ENCODE assay signal across 19 cellular contexts in the genomic region with DNA sequence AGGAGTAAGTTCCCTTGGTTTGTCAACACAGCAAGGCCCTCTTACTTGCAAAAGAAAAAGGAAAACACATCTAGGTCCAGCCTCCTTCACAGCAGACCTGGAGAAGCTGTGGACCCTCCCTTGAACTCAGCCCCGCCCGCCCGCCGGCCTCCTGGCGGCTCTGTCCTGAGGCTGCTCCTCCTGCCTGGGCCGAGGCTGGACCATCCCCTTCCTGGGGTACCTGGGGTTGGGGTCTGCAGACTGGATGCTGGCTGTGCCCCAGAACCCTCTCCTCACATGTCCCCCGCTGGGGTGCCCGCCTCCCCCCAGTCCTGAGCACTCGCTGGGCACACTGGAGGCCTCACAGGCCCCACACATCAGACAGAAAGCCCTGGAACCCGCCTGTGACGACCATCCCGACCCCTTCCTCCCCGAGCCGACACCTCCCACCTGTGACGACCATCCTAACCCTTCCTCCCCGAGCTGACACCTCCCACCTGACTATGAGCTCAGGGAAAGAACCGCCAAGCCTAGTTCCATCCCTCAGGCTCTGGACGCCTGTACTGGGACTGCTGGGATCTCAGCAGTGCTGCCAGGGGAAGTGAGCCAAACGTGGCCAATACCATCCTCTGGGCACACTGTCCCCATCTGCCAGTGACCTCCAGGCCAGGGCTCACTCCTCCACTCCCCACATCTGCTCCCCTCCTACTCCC. TPM values are rescaled to one million over a fixed set of nuclear protein-coding genes. Genes with fewer than 3 reads are reported as not detected.
DNase-seq lines count a peak whose midpoint lies in the region; ATAC-seq, FAIRE-seq and TF ChIP-seq lines count a peak whose summit lies in the region.
"Had no signal": no experiment of that assay in that cellular context is flagged by ENCODE, and none has a peak within 500 bp of the region (broad histone marks: within the 10 kb centered on the region; RNA-seq: fewer than 3 reads in every experiment).

No MANE protein-coding gene starts in this region.

- no peaks in the 10 kb centered on the region for H3K4me1 Mint-ChIP-seq in neural crest cell

- CTCF ChIA-PET in GM12878 (lab: Yijun Ruan, JAX): interaction anchor here (0.6 kb wide), 1 partner anchor 112 kb away, joined by 3 read pairs; no protein-coding TSS in a partner anchor

- DNase-seq in GM20000 (ENCODE audit: low spot score): peak; percentile 27
- no peak for DNase-seq in GM12878 (ENCODE audit: low read depth, low spot score)
- no peak for DNase-seq in neural crest cell (ENCODE audit: low read depth, low spot score)
- no peak for DNase-seq in right cardiac atrium
- no peak for DNase-seq in NCI-H2196 treated with DMSO at 0.1 percent for 48 hours (lab: John Stamatoyannopoulos, UW; ENCODE audit: unreplicated experiment)
- DNase-seq: ACHN; C1 segment of cervical spinal cord; CD4-positive, alpha-beta T cell; DMS153; DND-41; GDM1; IMR-90 had no signal

- H3K27ac ChIP-seq in BLaER1 treated with 17β-estradiol and CSF1 and Interleukin-3, amounts not matched to agents 10 nM and 100 nM: peak overlapping the region in 6 of 11 experiments; percentile 32 to 68 (median 54); a peak in 10 of 22 replicates
- H3K27ac ChIP-seq in GM12878 (ENCODE audit: control insufficient read depth, insufficient read depth): no peak overlapping the region
- H3K27ac ChIP-seq in right cardiac atrium (ENCODE audit: low read length): no peak overlapping the region
- H3K27ac ChIP-seq: GM23248 had no signal

- no peaks in the 10 kb centered on the region for H3K9me3 Mint-ChIP-seq in neural crest cell
- H3K9me3 Mint-ChIP-seq: CD4-positive, alpha-beta T cell had no signal

- TF ChIP-seq CTCF in GM20000 (IDR thresholded peaks at IDR 0.05; ENCODE audit: extremely low read depth, missing control alignments) (no peak), GM12878 (IDR thresholded peaks at IDR 0.05 in 2 of 3, conservative IDR thresholded peaks at IDR 0.05 in 1 of 3; ENCODE audit: control insufficient read depth in 2 of 3, extremely low read depth in 1 of 3, insufficient read depth in 1 of 3, low read depth in 3 of 3, low read length in 3 of 3) (no peak), neural crest cell (conservative IDR thresholded peaks at IDR 0.05) (no peak)

- TF ChIP-seq POLR2A in GM12878 (IDR thresholded peaks at IDR 0.05; ENCODE audit: low read depth, low read length): 0 out of 2 replicates have a peak, but pooled peaks have one; percentile 19

- in situ Hi-C loops in GM12878 (cut with MboI): no loop called here

- SMC1A ChIA-PET in GM12878 (lab: Charles Lee; ENCODE audit: uncharacterized antibody, unreplicated experiment): no interaction called here

- RAD21 ChIA-PET in GM12878 (lab: Charles Lee; ENCODE audit: unreplicated experiment): no interaction called here

- POLR2A ChIA-PET in GM12878 (lab: Charles Lee): no interaction called here

- 89% methylated on average over 18 of the region's 19 CpGs for WGBS in GM12878 (ENCODE audit: insufficient coverage, insufficient replicate concordance, low lambda C conversion rate, missing lambda C conversion rate)
- 90% methylated on average over 19 of the region's 19 CpGs for WGBS in right cardiac atrium

- peaks cover 25% of the 10 kb centered on the region for H3K27me3 Mint-ChIP-seq in neural crest cell (ENCODE audit: low read depth)
- H3K27me3 Mint-ChIP-seq: CD4-positive, alpha-beta T cell had no signal

- peak overlapping the region in 5 of 11 experiments; percentile 58 to 80 (median 67); a peak in 11 of 22 replicates for H3K4me2 ChIP-seq in BLaER1 treated with 17β-estradiol and CSF1 and Interleukin-3, amounts not matched to agents 10 nM and 100 nM
- no peak overlapping the region for H3K4me2 ChIP-seq in GM12878 (ENCODE audit: control insufficient read depth, insufficient read depth)

- H3K36me3 ChIP-seq in BLaER1 treated with 17β-estradiol and CSF1 and Interleukin-3, amounts not matched to agents 10 nM and 100 nM: peaks cover 56 to 74% (median 71%) of the 10 kb centered on the region in 11 experiments
- H3K36me3 ChIP-seq in GM12878 (ENCODE audit: control insufficient read depth in 2 of 2, insufficient read depth in 2 of 2, low read length in 1 of 2): peaks cover 7 to 23% of the 10 kb centered on the region in 2 experiments

- peak overlapping the region; percentile 75 for H3K27ac Mint-ChIP-seq in neural crest cell (ENCODE audit: unreplicated experiment)
- H3K27ac Mint-ChIP-seq: CD4-positive, alpha-beta T cell had no signal

- TF ChIP-seq EP300 in GM12878 (IDR thresholded peaks at IDR 0.05; ENCODE audit: borderline replicate concordance in 1 of 2, control insufficient read depth in 1 of 2, low read depth in 2 of 2, low read length in 2 of 2): no peak

- peaks cover 22 to 38% (median 32%) of the 10 kb centered on the region in 10 experiments for H3K4me1 ChIP-seq in BLaER1 treated with 17β-estradiol and CSF1 and Interleukin-3, amounts not matched to agents 10 nM and 100 nM
- H3K4me1 ChIP-seq in GM12878 (ENCODE audit: control insufficient read depth, insufficient read depth, low read length) (no peaks in the 10 kb centered on the region), right cardiac atrium (ENCODE audit: control insufficient read depth, insufficient read depth, low read length) (no peaks in the 10 kb centered on the region)

- H3K9ac ChIP-seq in BLaER1 treated with 17β-estradiol and CSF1 and Interleukin-3, amounts not matched to agents 10 nM and 100 nM: peak overlapping the region in 8 of 11 experiments; percentile 14 to 69 (median 46); a peak in 11 of 22 replicates
- no peak overlapping the region for H3K9ac ChIP-seq in GM12878 (ENCODE audit: control insufficient read depth, insufficient read depth, low read length)
- H3K9ac ChIP-seq: GM23248 had no signal

- TF ChIP-seq RAD21 in GM12878 (IDR thresholded peaks at IDR 0.05; ENCODE audit: insufficient read depth, low read depth, low read length): no peak

- ATAC-seq in GM12878: no peak
- no peak for ATAC-seq in right cardiac atrium
- ATAC-seq in GM19023 (IDR thresholded peaks at IDR 0.05; ENCODE audit: unreplicated experiment): no peak

- no peak overlapping the region for H2AFZ ChIP-seq in GM12878 (ENCODE audit: control insufficient read depth, low read depth, low read length)
- H2AFZ ChIP-seq: GM23248 had no signal

- no peak overlapping the region for H3K4me3 Mint-ChIP-seq in neural crest cell

- peaks cover 0 to 83% (median 28%) of the 10 kb centered on the region in 11 experiments; a peak in 18 of 22 replicates for H4K20me1 ChIP-seq in BLaER1 treated with 17β-estradiol and CSF1 and Interleukin-3, amounts not matched to agents 10 nM and 100 nM
- H4K20me1 ChIP-seq in GM12878 (ENCODE audit: control insufficient read depth, insufficient read depth): no peaks in the 10 kb centered on the region

- no peaks in the 10 kb centered on the region for H3K9me3 ChIP-seq in BLaER1 treated with 17β-estradiol and CSF1 and Interleukin-3, amounts not matched to agents 10 nM and 100 nM (replicated peaks in 1 of 11)
- H3K9me3 ChIP-seq in GM12878 (replicated peaks; ENCODE audit: control insufficient read depth, insufficient read depth, low read length) (no peaks in the 10 kb centered on the region), right cardiac atrium (ENCODE audit: control insufficient read depth, low read length) (no peaks in the 10 kb centered on the region)

- peaks cover 0 to 16% (median 0%) of the 10 kb centered on the region in 11 experiments; a peak in 6 of 22 replicates for H3K27me3 ChIP-seq in BLaER1 treated with 17β-estradiol and CSF1 and Interleukin-3, amounts not matched to agents 10 nM and 100 nM
- H3K27me3 ChIP-seq in GM12878 (replicated peaks in 1 of 2; ENCODE audit: control insufficient read depth in 2 of 2, insufficient read depth in 2 of 2, low read length in 1 of 2) (no peaks in the 10 kb centered on the region), right cardiac atrium (ENCODE audit: control insufficient read depth, insufficient read depth) (no peaks in the 10 kb centered on the region)

- no TSS peak for BruUV-seq in GM12878 (replicated peaks; lab: Mats Ljungman, UMichigan)

- H3K36me3 Mint-ChIP-seq in neural crest cell (ENCODE audit: low read depth): peaks cover 2% of the 10 kb centered on the region

- no peaks in the 10 kb centered on the region for H3K79me2 ChIP-seq in GM12878 (ENCODE audit: control insufficient read depth, insufficient read depth, low read length)

- no peak overlapping the region for H3K4me3 ChIP-seq in BLaER1 treated with 17β-estradiol and CSF1 and Interleukin-3, amounts not matched to agents 10 nM and 100 nM
- H3K4me3 ChIP-seq in GM12878 (no peak overlapping the region), right cardiac atrium (ENCODE audit: low read length) (no peak overlapping the region)
- H3K4me3 ChIP-seq: GM23248 had no signal

- intact Hi-C loops in GM12878 (cut with micrococcal nuclease; ENCODE audit: unreplicated experiment): no loop called here
- intact Hi-C loops in right cardiac atrium (cut with DNase I): no loop called here

- FAIRE-seq in GM12878 (lab: Jason Lieb, UNC): no peak
- FAIRE-seq: D721Med, H54 had no signal

RNA-seq across cellular contexts. Expression of gene TMEM210, which starts 7.2 kb away (rescaled TPM):
- not detected in 2 replicates for total RNA-seq in GM12878 (2013; cell fraction: nucleolus; rRNA removed)
- total RNA-seq in GM12878 (2014; rRNA removed) (not detected in 2 replicates), GM12878 (2014; rRNA removed; fragmentation: Illumina TruSeq; extraction: Trizol) (not detected in 2 replicates), GM12878 (2021) (not detected in 2 replicates), neural crest cell (not detected in 2 replicates), right cardiac atrium (not detected)
- polyA plus RNA-seq in GM12878 (2011; ENCODE audit: low read depth): not detected
- polyA plus RNA-seq in GM12878 (2011; rRNA removed) (not detected in 2 replicates), GM12878 (2014; fragmentation: Illumina TruSeq; extraction: Trizol) (not detected in 2 replicates), GM12878 (2014; fragmentation: Nextera tagmentation; extraction: Ambion mirVana) (not detected), GM12878 (2014; rRNA removed) (not detected in 2 replicates), GM12878 (2016; fragmentation: Nextera tagmentation; extraction: Ambion mirVana) (not detected), right cardiac atrium (not detected)
- polyA plus RNA-seq in GM12878 (2011; cell fraction: cytosol; rRNA removed): not detected in 2 replicates
- not detected in 2 replicates for polyA plus RNA-seq in GM12878 (2011; cell fraction: nucleus; rRNA removed)
- not detected in 2 replicates for polyA plus RNA-seq in GM12878 (2012)
- not detected in 2 replicates for polyA minus RNA-seq in GM12878 (2011; rRNA and poly(A)+ RNA removed)
- polyA minus RNA-seq in GM12878 (2011; cell fraction: cytosol; rRNA and poly(A)+ RNA removed): not detected in 2 replicates
- polyA minus RNA-seq in GM12878 (2011; cell fraction: nucleus; rRNA and poly(A)+ RNA removed): not detected in 2 replicates
- total RNA-seq: A172; CD4-positive, alpha-beta T cell; GM23248; HT-29; IMR-90 had no signal
- polyA plus RNA-seq: GM23248, IMR-90 had no signal

RNA-seq across cellular contexts. Expression of gene LRRC26, which starts 9.2 kb away (rescaled TPM):
- 3.5 and 5.3 TPM in 2 replicates for total RNA-seq in GM12878 (2013; cell fraction: nucleolus; rRNA removed)
- total RNA-seq in GM12878 (2014; rRNA removed) (0.11 TPM in 1 of 2 replicates, not detected in the other), GM12878 (2014; rRNA removed; fragmentation: Illumina TruSeq; extraction: Trizol) (not detected in 2 replicates), GM12878 (2021) (0.58 and 0.64 TPM in 2 replicates), neural crest cell (0.37 and 0.48 TPM in 2 replicates), right cardiac atrium (not detected)
- not detected for polyA plus RNA-seq in GM12878 (2011; ENCODE audit: low read depth)
- polyA plus RNA-seq in GM12878 (2011; rRNA removed) (0.29 TPM in 1 of 2 replicates, not detected in the other), GM12878 (2014; fragmentation: Illumina TruSeq; extraction: Trizol) (not detected in 2 replicates), GM12878 (2014; fragmentation: Nextera tagmentation; extraction: Ambion mirVana) (not detected), GM12878 (2014; rRNA removed) (0.69 and 0.82 TPM in 2 replicates), GM12878 (2016; fragmentation: Nextera tagmentation; extraction: Ambion mirVana) (under 1 TPM; 0.33 to 0.91 TPM), right cardiac atrium (not detected)
- polyA plus RNA-seq in GM12878 (2011; cell fraction: cytosol; rRNA removed): 0.52 and 1.2 TPM in 2 replicates
- polyA plus RNA-seq in GM12878 (2011; cell fraction: nucleus; rRNA removed): 3.7 and 4.4 TPM in 2 replicates
- 0.30 and 0.88 TPM in 2 replicates for polyA plus RNA-seq in GM12878 (2012)
- not detected in 2 replicates for polyA minus RNA-seq in GM12878 (2011; rRNA and poly(A)+ RNA removed)
- 1.2 TPM in 1 of 2 replicates, not detected in the other for polyA minus RNA-seq in GM12878 (2011; cell fraction: cytosol; rRNA and poly(A)+ RNA removed)
- polyA minus RNA-seq in GM12878 (2011; cell fraction: nucleus; rRNA and poly(A)+ RNA removed): 2.1 and 3.7 TPM in 2 replicates
- total RNA-seq: A172; CD4-positive, alpha-beta T cell; GM23248; IMR-90 had no signal
- polyA plus RNA-seq: GM23248, IMR-90 had no signal

RNA-seq across cellular contexts. Expression of gene ANAPC2, which starts 9.3 kb away (rescaled TPM):
- total RNA-seq in GM12878 (2013; cell fraction: nucleolus; rRNA removed): 86.4 and 102 TPM in 2 replicates
- total RNA-seq in GM12878 (2014; rRNA removed) (18.1 and 26.1 TPM in 2 replicates), GM12878 (2014; rRNA removed; fragmentation: Illumina TruSeq; extraction: Trizol) (12.5 and 14.2 TPM in 2 replicates), GM12878 (2021) (62.2 and 65.2 TPM in 2 replicates), neural crest cell (69.3 and 71.7 TPM in 2 replicates), right cardiac atrium (10 to 100 TPM; 31.9 to 45.7 (median 37.4) TPM)
- 24.1 TPM for polyA plus RNA-seq in GM12878 (2011; ENCODE audit: low read depth)
- polyA plus RNA-seq in GM12878 (2011; rRNA removed) (9.0 and 20.7 TPM in 2 replicates), GM12878 (2014; fragmentation: Illumina TruSeq; extraction: Trizol) (6.0 and 12.0 TPM in 2 replicates), GM12878 (2014; fragmentation: Nextera tagmentation; extraction: Ambion mirVana) (under 1 TPM; 0.03 to 0.04 TPM), GM12878 (2014; rRNA removed) (53.1 and 60.9 TPM in 2 replicates), GM12878 (2016; fragmentation: Nextera tagmentation; extraction: Ambion mirVana) (10 to 100 TPM; 20.2 to 21.0 TPM), right cardiac atrium (26.6 TPM)
- 18.5 and 30.0 TPM in 2 replicates for polyA plus RNA-seq in GM12878 (2011; cell fraction: cytosol; rRNA removed)
- 248 and 250 TPM in 2 replicates for polyA plus RNA-seq in GM12878 (2011; cell fraction: nucleus; rRNA removed)
- 39.4 and 42.5 TPM in 2 replicates for polyA plus RNA-seq in GM12878 (2012)
- 14.8 and 26.2 TPM in 2 replicates for polyA minus RNA-seq in GM12878 (2011; rRNA and poly(A)+ RNA removed)
- 26.0 and 30.9 TPM in 2 replicates for polyA minus RNA-seq in GM12878 (2011; cell fraction: cytosol; rRNA and poly(A)+ RNA removed)
- polyA minus RNA-seq in GM12878 (2011; cell fraction: nucleus; rRNA and poly(A)+ RNA removed): 61.2 and 71.8 TPM in 2 replicates

RNA-seq across cellular contexts. Expression of gene SSNA1, which starts 9.4 kb away (rescaled TPM):
- total RNA-seq in GM12878 (2013; cell fraction: nucleolus; rRNA removed): 12.8 and 16.8 TPM in 2 replicates
- total RNA-seq in GM12878 (2014; rRNA removed) (72.6 and 96.6 TPM in 2 replicates), GM12878 (2014; rRNA removed; fragmentation: Illumina TruSeq; extraction: Trizol) (48.5 and 54.2 TPM in 2 replicates), GM12878 (2021) (84.8 and 88.3 TPM in 2 replicates), neural crest cell (64.8 and 66.4 TPM in 2 replicates), right cardiac atrium (10 to 100 TPM; 43.2 to 57.8 (median 48.3) TPM)
- polyA plus RNA-seq in GM12878 (2011; ENCODE audit: low read depth): 27.0 TPM
- polyA plus RNA-seq in GM12878 (2011; rRNA removed) (33.4 and 67.6 TPM in 2 replicates), GM12878 (2014; fragmentation: Illumina TruSeq; extraction: Trizol) (4.1 and 40.5 TPM in 2 replicates), GM12878 (2014; fragmentation: Nextera tagmentation; extraction: Ambion mirVana) (10 to 100 TPM in 1 of 2 experiments, under 1 TPM in 1; 0.63 to 13.4 TPM), GM12878 (2014; rRNA removed) (122 and 138 TPM in 2 replicates), GM12878 (2016; fragmentation: Nextera tagmentation; extraction: Ambion mirVana) (100 to 1,000 TPM; 122 to 139 TPM), right cardiac atrium (86.4 TPM)
- polyA plus RNA-seq in GM12878 (2011; cell fraction: cytosol; rRNA removed): 132 and 179 TPM in 2 replicates
- 78.8 and 83.0 TPM in 2 replicates for polyA plus RNA-seq in GM12878 (2011; cell fraction: nucleus; rRNA removed)
- polyA plus RNA-seq in GM12878 (2012): 50.7 and 62.2 TPM in 2 replicates
- 11.6 and 31.9 TPM in 2 replicates for polyA minus RNA-seq in GM12878 (2011; rRNA and poly(A)+ RNA removed)
- 19.2 and 20.3 TPM in 2 replicates for polyA minus RNA-seq in GM12878 (2011; cell fraction: cytosol; rRNA and poly(A)+ RNA removed)
- 10.0 and 12.9 TPM in 2 replicates for polyA minus RNA-seq in GM12878 (2011; cell fraction: nucleus; rRNA and poly(A)+ RNA removed)

RNA-seq across cellular contexts. Expression of gene TPRN, which starts 21.5 kb away (rescaled TPM):
- 9.0 and 9.7 TPM in 2 replicates for total RNA-seq in GM12878 (2013; cell fraction: nucleolus; rRNA removed)
- total RNA-seq in GM12878 (2014; rRNA removed) (7.5 and 9.1 TPM in 2 replicates), GM12878 (2014; rRNA removed; fragmentation: Illumina TruSeq; extraction: Trizol) (3.8 and 4.1 TPM in 2 replicates), GM12878 (2021) (19.5 and 19.6 TPM in 2 replicates), neural crest cell (22.0 and 25.1 TPM in 2 replicates), right cardiac atrium (10 to 100 TPM in 1 of 4 donors, 1 to 10 TPM in 3; 5.4 to 13.9 (median 8.9) TPM)
- polyA plus RNA-seq in GM12878 (2011; ENCODE audit: low read depth): 2.1 TPM
- polyA plus RNA-seq in GM12878 (2011; rRNA removed) (1.2 and 2.9 TPM in 2 replicates), GM12878 (2014; fragmentation: Illumina TruSeq; extraction: Trizol) (0.08 and 2.0 TPM in 2 replicates), GM12878 (2014; fragmentation: Nextera tagmentation; extraction: Ambion mirVana) (under 1 TPM; 0.18 to 0.75 TPM), GM12878 (2014; rRNA removed) (9.6 and 10.8 TPM in 2 replicates), GM12878 (2016; fragmentation: Nextera tagmentation; extraction: Ambion mirVana) (1 to 10 TPM; 2.0 to 3.2 TPM), right cardiac atrium (4.8 TPM)
- polyA plus RNA-seq in GM12878 (2011; cell fraction: cytosol; rRNA removed): 4.2 and 7.8 TPM in 2 replicates
- 27.4 and 50.9 TPM in 2 replicates for polyA plus RNA-seq in GM12878 (2011; cell fraction: nucleus; rRNA removed)
- polyA plus RNA-seq in GM12878 (2012): 7.2 and 10.8 TPM in 2 replicates
- polyA minus RNA-seq in GM12878 (2011; rRNA and poly(A)+ RNA removed): 2.5 and 6.5 TPM in 2 replicates
- 5.3 and 7.5 TPM in 2 replicates for polyA minus RNA-seq in GM12878 (2011; cell fraction: cytosol; rRNA and poly(A)+ RNA removed)
- 5.9 and 12.9 TPM in 2 replicates for polyA minus RNA-seq in GM12878 (2011; cell fraction: nucleus; rRNA and poly(A)+ RNA removed)

Comparison
In these comparisons a context has a peak if more than half of its experiments do, and no peak if none do; other contexts are left out.
1. H3K27ac ChIP-seq: peak in BLaER1 treated with 17β-estradiol and CSF1 and Interleukin-3, amounts not matched to agents 10 nM and 100 nM (6 of 11); none in GM12878 (single experiment) and right cardiac atrium (single experiment).